ENCODE assay signal across 7 cellular contexts in the genomic region with DNA sequence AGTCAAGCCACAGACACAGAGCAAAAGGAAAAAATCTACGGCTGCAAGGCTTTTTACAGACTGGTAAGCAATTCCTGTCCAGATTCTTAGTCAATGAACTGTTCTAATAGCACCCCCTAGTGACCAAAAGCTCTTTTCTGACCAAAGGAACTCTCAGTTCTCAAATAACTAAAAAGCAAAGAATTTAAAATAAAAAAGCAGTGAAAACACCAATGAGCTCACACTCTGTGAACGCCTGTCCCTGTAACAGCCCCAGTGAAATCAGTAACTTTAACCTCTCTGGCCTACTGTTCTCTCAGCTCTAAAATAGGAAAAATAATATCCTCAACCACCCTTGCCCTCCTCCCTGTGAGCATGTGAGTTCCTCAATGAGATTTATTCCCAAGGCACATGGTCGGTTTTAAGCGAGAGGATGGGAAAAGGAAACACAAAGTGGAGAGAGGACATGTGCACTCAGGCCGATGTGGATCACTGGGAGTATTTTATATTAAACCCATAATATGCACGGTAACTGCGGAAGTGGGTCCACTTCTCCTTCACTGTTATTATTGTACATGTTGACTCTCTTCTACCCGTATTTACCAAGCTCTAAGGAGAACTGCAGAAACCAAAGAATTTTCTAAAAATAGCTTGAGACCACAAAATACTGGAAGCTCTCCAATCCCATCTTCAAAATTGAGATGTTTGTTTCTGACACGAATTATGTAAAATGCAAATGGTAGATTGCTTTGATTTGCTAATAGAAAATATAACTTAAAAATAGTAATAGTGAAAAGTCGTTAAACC.
DNase-seq lines count a peak whose midpoint lies in the region; ATAC-seq and TF ChIP-seq lines count a peak whose summit lies in the region.

No MANE protein-coding gene starts in this region.

- TF ChIP-seq EP300 in Ishikawa (IDR thresholded peaks at IDR 0.05; ENCODE audit: borderline replicate concordance), result no peak

- H3K27ac ChIP-seq in coronary artery, result peak overlapping the region in 1 of 2 donors; percentile 25

- peak; percentile 41 for TF ChIP-seq CTCF in coronary artery (IDR thresholded peaks at IDR 0.05)

- peak; percentile 68 for ATAC-seq in GM21423 (IDR thresholded peaks at IDR 0.05; ENCODE audit: unreplicated experiment)

- DNase-seq in ELR (ENCODE audit: low read depth), result peak; percentile 81
- peak; percentile 85 for DNase-seq in OCI-M1 (lab: John Stamatoyannopoulos, UW)
- DNase-seq in coronary artery (ENCODE audit: low spot score), result no peak
- peak; percentile 92 for DNase-seq in medulla oblongata (ENCODE audit: extremely low spot score)
- no peak for DNase-seq in activated CD4-positive, CD25-positive, alpha-beta regulatory T cell treated with anti-CD3 and anti-CD28 coated beads, Interleukin-2, amount 50 U/mL, for 72 hours

- no peak overlapping the region for H3K4me3 ChIP-seq in coronary artery

- TF ChIP-seq RAD21 in Ishikawa (IDR thresholded peaks at IDR 0.05; ENCODE audit: low read depth), result peak; percentile 79

TF ChIP-seq in Ishikawa, 13 proteins besides CTCF, POLR2A, EP300 and RAD21:
- TF ChIP-seq ZBTB7A (IDR thresholded peaks at IDR 0.05; ENCODE audit: low read depth) (no peak), TAF1 (IDR thresholded peaks at IDR 0.05; ENCODE audit: low read depth) (no peak), TCF12 (IDR thresholded peaks at IDR 0.05; ENCODE audit: low read depth) (no peak), CREB1 (IDR thresholded peaks at IDR 0.05; ENCODE audit: low read depth) (no peak), EGR1 (IDR thresholded peaks at IDR 0.05) (no peak), FOXM1 (IDR thresholded peaks at IDR 0.05; ENCODE audit: borderline replicate concordance, low read depth) (no peak), TEAD4 (IDR thresholded peaks at IDR 0.05) (no peak), NFIC (IDR thresholded peaks at IDR 0.05) (no peak)
- TF ChIP-seq, protein P1, sequence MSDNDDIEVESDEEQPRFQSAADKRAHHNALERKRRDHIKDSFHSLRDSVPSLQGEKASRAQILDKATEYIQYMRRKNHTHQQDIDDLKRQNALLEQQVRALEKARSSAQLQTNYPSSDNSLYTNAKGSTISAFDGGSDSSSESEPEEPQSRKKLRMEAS (IDR thresholded peaks at IDR 0.05), result no peak
- TF ChIP-seq, protein P2, sequence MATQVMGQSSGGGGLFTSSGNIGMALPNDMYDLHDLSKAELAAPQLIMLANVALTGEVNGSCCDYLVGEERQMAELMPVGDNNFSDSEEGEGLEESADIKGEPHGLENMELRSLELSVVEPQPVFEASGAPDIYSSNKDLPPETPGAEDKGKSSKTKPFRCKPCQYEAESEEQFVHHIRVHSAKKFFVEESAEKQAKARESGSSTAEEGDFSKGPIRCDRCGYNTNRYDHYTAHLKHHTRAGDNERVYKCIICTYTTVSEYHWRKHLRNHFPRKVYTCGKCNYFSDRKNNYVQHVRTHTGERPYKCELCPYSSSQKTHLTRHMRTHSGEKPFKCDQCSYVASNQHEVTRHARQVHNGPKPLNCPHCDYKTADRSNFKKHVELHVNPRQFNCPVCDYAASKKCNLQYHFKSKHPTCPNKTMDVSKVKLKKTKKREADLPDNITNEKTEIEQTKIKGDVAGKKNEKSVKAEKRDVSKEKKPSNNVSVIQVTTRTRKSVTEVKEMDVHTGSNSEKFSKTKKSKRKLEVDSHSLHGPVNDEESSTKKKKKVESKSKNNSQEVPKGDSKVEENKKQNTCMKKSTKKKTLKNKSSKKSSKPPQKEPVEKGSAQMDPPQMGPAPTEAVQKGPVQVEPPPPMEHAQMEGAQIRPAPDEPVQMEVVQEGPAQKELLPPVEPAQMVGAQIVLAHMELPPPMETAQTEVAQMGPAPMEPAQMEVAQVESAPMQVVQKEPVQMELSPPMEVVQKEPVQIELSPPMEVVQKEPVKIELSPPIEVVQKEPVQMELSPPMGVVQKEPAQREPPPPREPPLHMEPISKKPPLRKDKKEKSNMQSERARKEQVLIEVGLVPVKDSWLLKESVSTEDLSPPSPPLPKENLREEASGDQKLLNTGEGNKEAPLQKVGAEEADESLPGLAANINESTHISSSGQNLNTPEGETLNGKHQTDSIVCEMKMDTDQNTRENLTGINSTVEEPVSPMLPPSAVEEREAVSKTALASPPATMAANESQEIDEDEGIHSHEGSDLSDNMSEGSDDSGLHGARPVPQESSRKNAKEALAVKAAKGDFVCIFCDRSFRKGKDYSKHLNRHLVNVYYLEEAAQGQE (IDR thresholded peaks at IDR 0.05; ENCODE audit: low read depth), result no peak
- TF ChIP-seq, protein P3, sequence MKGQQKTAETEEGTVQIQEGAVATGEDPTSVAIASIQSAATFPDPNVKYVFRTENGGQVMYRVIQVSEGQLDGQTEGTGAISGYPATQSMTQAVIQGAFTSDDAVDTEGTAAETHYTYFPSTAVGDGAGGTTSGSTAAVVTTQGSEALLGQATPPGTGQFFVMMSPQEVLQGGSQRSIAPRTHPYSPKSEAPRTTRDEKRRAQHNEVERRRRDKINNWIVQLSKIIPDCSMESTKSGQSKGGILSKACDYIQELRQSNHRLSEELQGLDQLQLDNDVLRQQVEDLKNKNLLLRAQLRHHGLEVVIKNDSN (IDR thresholded peaks at IDR 0.05), result no peak

Comparison
In these comparisons a context has a peak if more than half of its experiments do, and no peak if none do; other contexts are left out.
1. DNase-seq: peak in ELR (single experiment), OCI-M1 (single experiment) and medulla oblongata (single experiment); none in coronary artery (single experiment) and activated CD4-positive, CD25-positive, alpha-beta regulatory T cell treated with anti-CD3 and anti-CD28 coated beads, Interleukin-2, amount 50 U/mL, for 72 hours (single experiment).